In the genomic region with DNA sequence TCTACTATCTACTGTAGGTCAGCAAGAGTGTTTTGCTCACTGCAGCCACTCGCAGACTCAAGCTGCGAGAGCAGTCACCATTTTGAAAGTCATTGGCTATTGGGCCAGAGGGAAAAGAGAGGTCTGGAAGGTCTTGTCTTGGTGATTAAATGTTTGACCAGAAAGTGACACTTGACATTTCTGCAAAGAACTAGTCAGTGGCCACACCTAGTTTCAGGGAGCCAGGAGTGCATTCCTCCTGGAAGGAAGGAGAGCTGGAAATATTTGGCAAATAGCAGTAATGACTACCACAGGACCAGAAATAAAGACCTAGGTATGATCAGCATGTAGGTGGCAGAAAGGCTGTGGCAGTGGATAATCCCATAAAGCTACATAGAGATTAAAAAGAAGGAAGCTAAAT, we compare ENCODE assay signal across 5 cellular contexts.
"Had no signal": no experiment of that assay in that cellular context is flagged by ENCODE, and none has a peak within 500 bp of the region (broad histone marks: within the 10 kb centered on the region; RNA-seq: fewer than 3 reads in every experiment).

No MANE protein-coding gene starts in this region.

- DNase-seq: H9, HCEC 1CT, KBM-7 had no signal

- ATAC-seq: GM23338, HepG2 had no signal

- H3K4me3 ChIP-seq: GM23338 had no signal
